ENCODE assay signal across 11 cellular contexts in the genomic region with DNA sequence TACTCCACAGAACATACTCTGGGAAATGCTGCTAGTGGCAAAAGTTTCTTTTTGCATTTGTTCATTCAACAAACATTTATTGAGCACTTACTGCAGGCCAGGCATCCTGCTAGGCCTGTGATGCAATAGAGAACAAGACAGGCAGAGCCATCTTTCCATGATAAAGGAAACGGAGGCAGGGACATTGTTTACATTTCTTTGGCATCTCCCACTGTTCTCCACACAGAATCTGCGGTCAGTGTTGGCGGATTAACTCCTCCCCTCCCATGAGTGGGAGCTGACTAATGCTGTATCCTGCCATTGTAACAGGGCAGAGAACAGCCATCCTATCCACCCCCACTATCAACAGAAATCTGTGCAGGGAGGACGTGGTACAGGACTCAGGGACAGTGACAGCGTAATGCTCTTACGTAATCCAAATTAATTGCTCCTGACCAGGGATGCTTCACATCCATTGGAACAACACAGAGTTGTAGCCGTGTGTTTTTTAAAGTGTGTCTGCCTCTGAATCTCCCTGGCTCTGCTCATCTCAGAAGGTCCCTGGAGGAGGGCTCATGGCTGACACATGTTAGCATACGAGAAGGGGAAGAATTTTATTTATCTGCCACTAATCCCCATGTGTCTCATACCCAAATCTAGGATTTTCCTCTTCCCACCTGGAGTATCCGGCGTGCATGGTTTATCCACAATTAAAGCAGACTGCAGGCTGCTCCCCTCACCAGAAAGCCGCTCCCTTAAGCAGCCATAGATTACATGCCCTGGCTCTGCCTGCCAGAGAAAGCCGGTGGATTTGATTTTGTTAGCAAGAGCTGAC. TPM values are rescaled to one million over a fixed set of nuclear protein-coding genes. Genes with fewer than 3 reads are reported as not detected.
DNase-seq lines count a peak whose midpoint lies in the region; ATAC-seq and TF ChIP-seq lines count a peak whose summit lies in the region.
"Had no signal": no experiment of that assay in that cellular context is flagged by ENCODE, and none has a peak within 500 bp of the region (broad histone marks: within the 10 kb centered on the region; RNA-seq: fewer than 3 reads in every experiment).

No MANE protein-coding gene starts in this region.

- no peaks in the 10 kb centered on the region for H3K9me3 Mint-ChIP-seq in activated T-cell treated with anti-CD3 and anti-CD28 coated beads, Interleukin-2, amount 50 U/mL, for 72 hours

- H3K9ac ChIP-seq in Karpas-422 (ENCODE audit: low read length) = no peak overlapping the region

- POLR2A ChIA-PET in AG04450 (lab: Yijun Ruan, JAX) = no interaction called here

- CTCF ChIA-PET in AG04450 (lab: Charles Lee) = interaction anchor here (1.4 to 2.1 kb wide), 2 partner anchors 8 to 11 kb away, joined by 3 to 6 read pairs; no protein-coding TSS in a partner anchor

- H4K20me1 ChIP-seq in Karpas-422 (ENCODE audit: insufficient read depth, low read depth, low read length) = no peaks in the 10 kb centered on the region

- no peaks in the 10 kb centered on the region for H3K9me2 ChIP-seq in Karpas-422 (replicated peaks; ENCODE audit: insufficient read depth, low read length)

- TF ChIP-seq CTCF in AG04450 (IDR thresholded peaks at IDR 0.05; ENCODE audit: low read depth, low read length) (no peak), kidney epithelial cell (IDR thresholded peaks at IDR 0.05; ENCODE audit: insufficient read depth, low read length, poor library complexity, severe bottlenecking) (no peak)

- no peaks in the 10 kb centered on the region for H3K36me3 Mint-ChIP-seq in activated T-cell treated with anti-CD3 and anti-CD28 coated beads, Interleukin-2, amount 50 U/mL, for 72 hours (ENCODE audit: insufficient read depth in 2 of 2)

- no peak overlapping the region for H3K4me3 Mint-ChIP-seq in activated T-cell treated with anti-CD3 and anti-CD28 coated beads, Interleukin-2, amount 50 U/mL, for 72 hours

- no peaks in the 10 kb centered on the region for H3K27me3 ChIP-seq in AG04450 (ENCODE audit: control insufficient read depth, insufficient read depth, low read length)
- H3K27me3 ChIP-seq in kidney epithelial cell (ENCODE audit: control insufficient read depth, insufficient read depth, low read length) = no peaks in the 10 kb centered on the region
- H3K27me3 ChIP-seq in Karpas-422 (ENCODE audit: low read length) = no peaks in the 10 kb centered on the region
- H3K27me3 ChIP-seq: neutrophil, upper lobe of right lung had no signal

- no peaks in the 10 kb centered on the region for H3K27me3 Mint-ChIP-seq in activated T-cell treated with anti-CD3 and anti-CD28 coated beads, Interleukin-2, amount 50 U/mL, for 72 hours (ENCODE audit: low read depth)

- no peak for ATAC-seq in HG03571 (IDR thresholded peaks at IDR 0.05; ENCODE audit: unreplicated experiment)
- ATAC-seq in activated T-cell treated with anti-CD3 and anti-CD28 coated beads, Interleukin-2, amount 50 U/mL, for 72 hours (replicated peaks in 1 of 2) = no peak
- ATAC-seq: upper lobe of right lung had no signal

- peak overlapping the region; percentile 21 for H3K4me3 ChIP-seq in AG04450 (ENCODE audit: low read depth, low read length)
- no peak overlapping the region for H3K4me3 ChIP-seq in kidney epithelial cell (ENCODE audit: low read depth, low read length)
- no peak overlapping the region for H3K4me3 ChIP-seq in Karpas-422 (ENCODE audit: low read length)
- H3K4me3 ChIP-seq: upper lobe of right lung had no signal

- H3K4me1 Mint-ChIP-seq in activated T-cell treated with anti-CD3 and anti-CD28 coated beads, Interleukin-2, amount 50 U/mL, for 72 hours (ENCODE audit: low read depth) = no peaks in the 10 kb centered on the region

- H3K4me2 ChIP-seq in Karpas-422 (ENCODE audit: low read depth, low read length, poor library complexity, severe bottlenecking) = no peak overlapping the region

- H3K27ac Mint-ChIP-seq in activated T-cell treated with anti-CD3 and anti-CD28 coated beads, Interleukin-2, amount 50 U/mL, for 72 hours = no peak overlapping the region

- peaks cover 1% of the 10 kb centered on the region for H3K36me3 ChIP-seq in kidney epithelial cell (ENCODE audit: control insufficient read depth, insufficient read depth, low read length)
- H3K36me3 ChIP-seq in Karpas-422 (ENCODE audit: insufficient read depth, low read length) = no peaks in the 10 kb centered on the region
- H3K36me3 ChIP-seq: upper lobe of right lung had no signal

- H3K9me3 ChIP-seq in AG04450 (ENCODE audit: control insufficient read depth, insufficient read depth, low read length) (no peaks in the 10 kb centered on the region), Karpas-422 (ENCODE audit: low read length) (no peaks in the 10 kb centered on the region)
- H3K9me3 ChIP-seq: neutrophil, upper lobe of right lung had no signal

- DNase-seq in AG04450 (ENCODE audit: low read depth, low spot score) (peak; percentile 90), HS-27A (ENCODE audit: low read depth) (peak; percentile 95), kidney epithelial cell (ENCODE audit: low read depth) (peak; percentile 89), Karpas-422 (no peak), T-helper 2 cell (no peak)
- DNase-seq in activated T-cell treated with anti-CD3 and anti-CD28 coated beads, Interleukin-2, amount 50 U/mL, for 72 hours = no peak
- DNase-seq: DMS79 treated with DMSO at 0.1 percent for 48 hours, upper lobe of right lung had no signal

- H3K4me1 ChIP-seq in Karpas-422 (ENCODE audit: low read length) = no peaks in the 10 kb centered on the region
- H3K4me1 ChIP-seq: upper lobe of right lung had no signal

- no peaks in the 10 kb centered on the region for H3K79me2 ChIP-seq in Karpas-422 (ENCODE audit: low read length)

- H3K27ac ChIP-seq in AG04450 (ENCODE audit: low read depth, low read length) = peak overlapping the region; percentile 87
- peak overlapping the region; percentile 57 for H3K27ac ChIP-seq in angular gyrus (ENCODE audit: low read depth, low read length)
- no peak overlapping the region for H3K27ac ChIP-seq in Karpas-422 (ENCODE audit: low read length)
- H3K27ac ChIP-seq: neutrophil, upper lobe of right lung had no signal

- H2AFZ ChIP-seq in Karpas-422 (ENCODE audit: low read length) = no peak overlapping the region

RNA-seq across cellular contexts. Expression of a gene that starts 32.3 kb away (rescaled TPM):
- 34.3 and 42.7 TPM in 2 replicates for polyA plus RNA-seq in AG04450 (2011; rRNA removed)
- polyA minus RNA-seq in AG04450 (2011; rRNA and poly(A)+ RNA removed) = 32.6 and 39.5 TPM in 2 replicates
- total RNA-seq in kidney epithelial cell = 38.8 and 45.7 TPM in 2 replicates
- under 1 TPM in 1 of 2 donors, not detected in 1; 0.17 TPM for total RNA-seq in activated T-cell treated with anti-CD3 and anti-CD28 coated beads, Interleukin-2, amount 50 U/mL, for 72 hours
- total RNA-seq in Karpas-422 (2014; rRNA removed; shearing (Covaris generic); ENCODE audit: low replicate concordance) = not detected in 2 replicates

Comparison
In these comparisons a context has a peak if more than half of its experiments do, and no peak if none do; other contexts are left out.
1. DNase-seq: peak in AG04450 (single experiment), HS-27A (single experiment) and kidney epithelial cell (single experiment); none in activated T-cell treated with anti-CD3 and anti-CD28 coated beads, Interleukin-2, amount 50 U/mL, for 72 hours (0 of 2), Karpas-422 (single experiment) and T-helper 2 cell (0 of 5).
2. RNA of a gene that starts 32.3 kb away (total RNA-seq): 38.8 to 45.7 TPM in kidney epithelial cell; 0.17 TPM in activated T-cell treated with anti-CD3 and anti-CD28 coated beads, Interleukin-2, amount 50 U/mL, for 72 hours and not detected in Karpas-422; every median in the first group is over 10 times any median in the second.